16 cellular contexts compared by ENCODE assay signal in the genomic region with DNA sequence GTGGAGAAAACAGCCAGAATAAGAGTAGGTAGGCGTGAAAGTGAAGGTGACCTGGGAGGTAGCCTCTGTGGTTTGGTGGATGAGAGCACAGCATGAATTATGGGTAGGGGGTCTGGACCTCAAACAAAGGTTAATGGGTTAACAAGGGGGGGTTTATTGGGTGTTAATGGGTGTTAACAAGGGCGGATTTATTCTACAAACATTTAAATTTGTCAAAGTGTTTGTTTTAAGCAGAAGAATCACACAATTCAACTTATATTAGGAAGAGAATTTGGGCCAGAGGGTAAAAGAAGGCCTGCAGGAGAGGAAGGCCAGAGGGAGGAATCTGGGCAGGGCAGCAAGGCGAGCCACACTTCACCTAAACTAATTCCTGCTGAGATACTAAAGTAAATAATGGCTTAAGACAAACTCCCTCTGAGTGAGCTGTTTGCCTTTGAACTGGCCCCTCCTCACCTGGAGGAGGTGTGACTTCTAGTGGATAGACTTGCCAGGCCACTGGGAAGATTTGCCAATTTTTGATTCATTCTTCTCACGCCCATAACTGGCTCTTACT.
DNase-seq lines count a peak whose midpoint lies in the region; ATAC-seq, FAIRE-seq and TF ChIP-seq lines count a peak whose summit lies in the region.
"Had no signal": no experiment of that assay in that cellular context is flagged by ENCODE, and none has a peak within 500 bp of the region (broad histone marks: within the 10 kb centered on the region; RNA-seq: fewer than 3 reads in every experiment).

No MANE protein-coding gene starts in this region.

- H3K23me2 ChIP-seq in H1 (ENCODE audit: low read depth, low read length), result no peaks in the 10 kb centered on the region

- H3K4me1 ChIP-seq in liver (ENCODE audit: control insufficient read depth in 4 of 4, insufficient read depth in 4 of 4, low read length in 3 of 4), result peaks cover 2 to 14% (median 12%) of the 10 kb centered on the region in 4 donors
- H3K4me1 ChIP-seq in HepG2 (ENCODE audit: insufficient read depth, low read length), result no peaks in the 10 kb centered on the region
- H3K4me1 ChIP-seq in H1 (replicated peaks in 1 of 4; ENCODE audit: control insufficient read depth in 3 of 4, insufficient read depth in 4 of 4, low read length in 3 of 4), result peaks cover 0 to 4% (median 4%) of the 10 kb centered on the region in 4 experiments; a peak in 2 of 7 replicates
- no peaks in the 10 kb centered on the region for H3K4me1 ChIP-seq in lower lobe of right lung

- H2AFZ ChIP-seq in HepG2 (ENCODE audit: low read length), result no peak overlapping the region
- no peak overlapping the region for H2AFZ ChIP-seq in H1 (ENCODE audit: low read length)

- no peak overlapping the region for H3K4me3 Mint-ChIP-seq in activated T-helper 1 cell treated with anti-CD3 and anti-CD28 coated beads, Interleukin-12 subunit alpha, Interleukin-12 subunit beta, Interleukin-2, Interleukin-4 antibody, amounts not matched to agents 30 ng/mL and 10 ng/mL and 1 ng/mL, durations not matched to agents 14 hours and 24 hours and 36 hours
- H3K4me3 Mint-ChIP-seq: activated T-helper 17 cell treated with anti-CD3 and anti-CD28 coated beads, Interleukin-2, amount 50 U/mL, for 72 hours; CD8-positive, alpha-beta memory T cell; natural killer cell had no signal

- intact Hi-C loops in HepG2 (cut with micrococcal nuclease; ENCODE audit: unreplicated experiment) (no loop called here), lower lobe of right lung (cut with DNase I) (no loop called here)
- intact Hi-C loops in activated T-helper 1 cell treated with anti-CD3 and anti-CD28 coated beads, Interleukin-12 subunit alpha, Interleukin-12 subunit beta, Interleukin-2, Interleukin-4 antibody, amounts not matched to agents 30 ng/mL and 10 ng/mL and 1 ng/mL, durations not matched to agents 14 hours and 24 hours and 36 hours (cut with micrococcal nuclease), result no loop called here

- no TSS peak for BruUV-seq in HepG2 (replicated peaks; lab: Mats Ljungman, UMichigan)

- H3K9me3 Mint-ChIP-seq in activated T-helper 1 cell treated with anti-CD3 and anti-CD28 coated beads, Interleukin-12 subunit alpha, Interleukin-12 subunit beta, Interleukin-2, Interleukin-4 antibody, amounts not matched to agents 30 ng/mL and 10 ng/mL and 1 ng/mL, durations not matched to agents 14 hours and 24 hours and 36 hours, result peaks cover 7% of the 10 kb centered on the region

- no peaks in the 10 kb centered on the region for H3K9me3 ChIP-seq in liver (ENCODE audit: control insufficient read depth in 4 of 4, low read length in 3 of 4)
- no peaks in the 10 kb centered on the region for H3K9me3 ChIP-seq in HepG2 (ENCODE audit: low read length)
- H3K9me3 ChIP-seq in H1 (ENCODE audit: insufficient read depth in 2 of 2, low read depth in 1 of 2, low read length in 1 of 2), result no peaks in the 10 kb centered on the region; a peak in 1 of 4 replicates
- no peaks in the 10 kb centered on the region for H3K9me3 ChIP-seq in lower lobe of right lung

- no peak overlapping the region for H3K4me2 ChIP-seq in HepG2 (ENCODE audit: low read depth, low read length)
- peak overlapping the region in 1 of 2 experiments; percentile 32; a peak in 1 of 4 replicates for H3K4me2 ChIP-seq in H1 (ENCODE audit: insufficient read depth in 1 of 2, low read depth in 2 of 2, low read length in 2 of 2)

- no peak overlapping the region for H3K9ac ChIP-seq in liver (ENCODE audit: low read depth in 1 of 2, low read length in 2 of 2)
- no peak overlapping the region for H3K9ac ChIP-seq in HepG2 (ENCODE audit: insufficient read depth, low read depth, low read length)
- no peak overlapping the region for H3K9ac ChIP-seq in H1 (replicated peaks in 1 of 4; ENCODE audit: extremely low read depth in 1 of 4, low read depth in 3 of 4, low read length in 3 of 4)

- H3K27ac ChIP-seq in liver (ENCODE audit: low read depth in 1 of 2, low read length in 2 of 2) (no peak overlapping the region), HepG2 (ENCODE audit: extremely low read length, insufficient read depth, low read length) (no peak overlapping the region), H1 (ENCODE audit: low read depth, low read length) (no peak overlapping the region), lower lobe of right lung (peak overlapping the region; percentile 41)

- H3K4me3 ChIP-seq in liver (ENCODE audit: low read depth in 1 of 3, low read length in 3 of 3), result no peak overlapping the region
- no peak overlapping the region for H3K4me3 ChIP-seq in HepG2 (replicated peaks in 1 of 3; ENCODE audit: insufficient read depth in 1 of 3, low read depth in 2 of 3, low read length in 3 of 3)
- H3K4me3 ChIP-seq in H1 (ENCODE audit: extremely low read depth in 1 of 4, insufficient read depth in 2 of 4, low read depth in 3 of 4, low read length in 4 of 4), result no peak overlapping the region
- H3K4me3 ChIP-seq in lower lobe of right lung, result no peak overlapping the region

- no peaks in the 10 kb centered on the region for H3K36me3 ChIP-seq in liver (ENCODE audit: control insufficient read depth in 4 of 4, insufficient read depth in 3 of 4, low read depth in 1 of 4, low read length in 3 of 4)
- no peaks in the 10 kb centered on the region for H3K36me3 ChIP-seq in HepG2 (replicated peaks in 1 of 2; ENCODE audit: control insufficient read depth in 1 of 2, insufficient read depth in 2 of 2, low read length in 2 of 2)
- H3K36me3 ChIP-seq in H1 (ENCODE audit: control insufficient read depth in 2 of 4, insufficient read depth in 4 of 4, low read length in 3 of 4), result no peaks in the 10 kb centered on the region; a peak in 1 of 8 replicates
- no peaks in the 10 kb centered on the region for H3K36me3 ChIP-seq in lower lobe of right lung

- no peak for ATAC-seq in HepG2
- ATAC-seq in lower lobe of right lung, result peak; percentile 96
- ATAC-seq in GM21786 (IDR thresholded peaks at IDR 0.05; ENCODE audit: unreplicated experiment), result no peak
- ATAC-seq in HG02759 (IDR thresholded peaks at IDR 0.05; ENCODE audit: unreplicated experiment), result no peak
- ATAC-seq in GM19467 (IDR thresholded peaks at IDR 0.05; ENCODE audit: unreplicated experiment), result no peak
- ATAC-seq: activated T-helper 17 cell treated with anti-CD3 and anti-CD28 coated beads, Interleukin-2, amount 50 U/mL, for 72 hours; natural killer cell had no signal

- no peaks in the 10 kb centered on the region for H3K79me1 ChIP-seq in H1 (ENCODE audit: low read depth, low read length)

- H3K23ac ChIP-seq in H1 (ENCODE audit: insufficient read length), result no peak overlapping the region

- no peak overlapping the region for H3K18ac ChIP-seq in H1 (ENCODE audit: extremely low read depth, low read length)

- H3K27me3 ChIP-seq in liver (ENCODE audit: control insufficient read depth in 4 of 4, insufficient read depth in 4 of 4, low read length in 3 of 4) (no peaks in the 10 kb centered on the region), HepG2 (ENCODE audit: control insufficient read depth in 1 of 2, insufficient read depth in 2 of 2, low read length in 2 of 2) (no peaks in the 10 kb centered on the region), H1 (replicated peaks in 1 of 4; ENCODE audit: control insufficient read depth in 3 of 4, extremely low read depth in 1 of 4, insufficient read depth in 3 of 4, low read length in 3 of 4) (peaks cover 61 to 94% (median 79%) of the 10 kb centered on the region in 4 experiments), lower lobe of right lung (ENCODE audit: low read depth) (no peaks in the 10 kb centered on the region)

- H3K56ac ChIP-seq in H1 (replicated peaks; ENCODE audit: insufficient read length, low read depth, low read length), result no peak overlapping the region

- no peak overlapping the region for H2BK5ac ChIP-seq in H1 (ENCODE audit: low read depth, low read length)

- no peaks in the 10 kb centered on the region for H3K36me3 Mint-ChIP-seq in activated T-helper 1 cell treated with anti-CD3 and anti-CD28 coated beads, Interleukin-12 subunit alpha, Interleukin-12 subunit beta, Interleukin-2, Interleukin-4 antibody, amounts not matched to agents 30 ng/mL and 10 ng/mL and 1 ng/mL, durations not matched to agents 14 hours and 24 hours and 36 hours (ENCODE audit: low read depth)
- H3K36me3 Mint-ChIP-seq: CD8-positive, alpha-beta memory T cell; natural killer cell had no signal

- H4K5ac ChIP-seq in H1 (ENCODE audit: insufficient read length, low read depth, low read length), result no peak overlapping the region

- no peak overlapping the region for H3K4ac ChIP-seq in H1 (replicated peaks; ENCODE audit: insufficient read length, low read depth, low read length)

- 28% methylated on average over 4 of the region's 4 CpGs for WGBS in liver
- 3% methylated on average over 4 of the region's 4 CpGs for WGBS in HepG2 (ENCODE audit: low lambda C conversion rate)
- 13% methylated on average over 4 of the region's 4 CpGs; no CpG with 5 or more reads in 1 of the 2 experiments for WGBS in H1 (ENCODE audit: extremely low coverage in 1 of 2, insufficient coverage in 1 of 2, insufficient read length in 1 of 2, insufficient replicate concordance in 2 of 2, low coverage in 1 of 2, low lambda C conversion rate in 2 of 2, missing lambda C conversion rate in 1 of 2), 2 experiments

- no peak for TF ChIP-seq POLR2A in HepG2 (IDR thresholded peaks at IDR 0.05; ENCODE audit: insufficient read depth in 1 of 2, low read depth in 2 of 2, low read length in 2 of 2)
- TF ChIP-seq POLR2A in H1 (IDR thresholded peaks at IDR 0.05; ENCODE audit: control extremely low read depth in 1 of 2, low read depth in 2 of 2, low read length in 2 of 2), result no peak

- H3K79me2 ChIP-seq in HepG2 (ENCODE audit: insufficient read depth, low read length) (no peaks in the 10 kb centered on the region), H1 (ENCODE audit: control insufficient read depth in 1 of 2, insufficient read depth in 2 of 2, low read length in 2 of 2) (no peaks in the 10 kb centered on the region)

- in situ Hi-C loops in HepG2 (cut with HindIII; ENCODE audit: extremely low pct_ligation_motif_present, low pct_unique_long_range_greater_than_20kb), result no loop called here

- H2BK20ac ChIP-seq in H1 (ENCODE audit: low read length), result no peak overlapping the region

- no peaks in the 10 kb centered on the region for H3K4me1 Mint-ChIP-seq in activated T-helper 1 cell treated with anti-CD3 and anti-CD28 coated beads, Interleukin-12 subunit alpha, Interleukin-12 subunit beta, Interleukin-2, Interleukin-4 antibody, amounts not matched to agents 30 ng/mL and 10 ng/mL and 1 ng/mL, durations not matched to agents 14 hours and 24 hours and 36 hours (ENCODE audit: low read depth)
- H3K4me1 Mint-ChIP-seq: activated T-helper 17 cell treated with anti-CD3 and anti-CD28 coated beads, Interleukin-2, amount 50 U/mL, for 72 hours; CD8-positive, alpha-beta memory T cell; natural killer cell had no signal

- FAIRE-seq in HepG2 (lab: Jason Lieb, UNC) (no peak), H1 (lab: Jason Lieb, UNC) (peak; percentile 81)
- FAIRE-seq: colon, GM12892 had no signal

- H2BK12ac ChIP-seq in H1 (ENCODE audit: low read depth, low read length), result no peak overlapping the region

- TF ChIP-seq CTCF in liver (IDR thresholded peaks at IDR 0.05; ENCODE audit: low read depth, low read length, missing input control) (no peak), HepG2 (CRISPR knock-in tag; IDR thresholded peaks at IDR 0.05) (no peak), H1 (IDR thresholded peaks at IDR 0.05; ENCODE audit: control extremely low read depth in 1 of 3, insufficient read depth in 1 of 3, low read depth in 1 of 3, low read length in 3 of 3) (no peak), lower lobe of right lung (IDR thresholded peaks at IDR 0.05) (no peak)

- H3K27me3 Mint-ChIP-seq in activated T-helper 1 cell treated with anti-CD3 and anti-CD28 coated beads, Interleukin-12 subunit alpha, Interleukin-12 subunit beta, Interleukin-2, Interleukin-4 antibody, amounts not matched to agents 30 ng/mL and 10 ng/mL and 1 ng/mL, durations not matched to agents 14 hours and 24 hours and 36 hours (ENCODE audit: insufficient read depth), result peaks cover 4% of the 10 kb centered on the region
- H3K27me3 Mint-ChIP-seq: activated T-helper 17 cell treated with anti-CD3 and anti-CD28 coated beads, Interleukin-2, amount 50 U/mL, for 72 hours had no signal

- H4K91ac ChIP-seq in H1 (replicated peaks; ENCODE audit: insufficient read length, low read length), result no peak overlapping the region

- TF ChIP-seq EP300 in HepG2 (IDR thresholded peaks at IDR 0.05; ENCODE audit: low read depth in 2 of 2, low read length in 2 of 2), result no peak
- no peak for TF ChIP-seq EP300 in HepG2 (CRISPR knock-in tag; IDR thresholded peaks at IDR 0.05; ENCODE audit: borderline replicate concordance)
- peak in 1 of 2 experiments; percentile 36; a peak in 1 of 3 replicates for TF ChIP-seq EP300 in H1 (IDR thresholded peaks at IDR 0.05; ENCODE audit: borderline replicate concordance in 1 of 2, low read depth in 2 of 2, low read length in 2 of 2)

- no peak overlapping the region for H2AK5ac ChIP-seq in H1 (ENCODE audit: low read depth, low read length)

- CTCF ChIA-PET in HepG2 (lab: Yijun Ruan, JAX; ENCODE audit: low intra/inter-chr PET ratio, low total read pairs) (no interaction called here), H1 (lab: Charles Lee; ENCODE audit: partially characterized antibody) (interaction anchor here (1.8 kb wide), 1 partner anchor 11 kb away, joined by 4 read pairs; no protein-coding TSS in a partner anchor)

- H2BK120ac ChIP-seq in H1 (replicated peaks; ENCODE audit: low read depth, low read length), result no peak overlapping the region

- TF ChIP-seq RAD21 in liver (IDR thresholded peaks at IDR 0.05) (no peak), HepG2 (CRISPR knock-in tag; IDR thresholded peaks at IDR 0.05) (no peak), H1 (IDR thresholded peaks at IDR 0.05 in 1 of 2, conservative IDR thresholded peaks at IDR 0.05 in 1 of 2; ENCODE audit: low read depth in 2 of 2, low read length in 2 of 2) (no peak; a peak in 1 of 4 replicates)

- H4K8ac ChIP-seq in H1 (ENCODE audit: extremely low read depth, insufficient read depth, low read length), result no peak overlapping the region

- H4K20me1 ChIP-seq in HepG2 (ENCODE audit: insufficient read depth, low read length), result no peaks in the 10 kb centered on the region
- peaks cover 0 to 7% of the 10 kb centered on the region in 2 experiments for H4K20me1 ChIP-seq in H1 (replicated peaks in 1 of 2; ENCODE audit: control insufficient read depth in 1 of 2, insufficient read depth in 2 of 2, low read length in 2 of 2)

- H3K27ac Mint-ChIP-seq in activated T-helper 1 cell treated with anti-CD3 and anti-CD28 coated beads, Interleukin-12 subunit alpha, Interleukin-12 subunit beta, Interleukin-2, Interleukin-4 antibody, amounts not matched to agents 30 ng/mL and 10 ng/mL and 1 ng/mL, durations not matched to agents 14 hours and 24 hours and 36 hours, result no peak overlapping the region
- H3K27ac Mint-ChIP-seq: activated T-helper 17 cell treated with anti-CD3 and anti-CD28 coated beads, Interleukin-2, amount 50 U/mL, for 72 hours; CD8-positive, alpha-beta memory T cell; natural killer cell had no signal

- no peak overlapping the region for H3K14ac ChIP-seq in H1 (ENCODE audit: insufficient read length)

- DNase-seq in HepG2 (ENCODE audit: low spot score), result no peak
- peak in 1 of 2 experiments; percentile 77 for DNase-seq in H1 (ENCODE audit: low read depth in 1 of 2, low spot score in 2 of 2)
- peak; percentile 66 for DNase-seq in lower lobe of right lung
- no peak for DNase-seq in activated T-helper 1 cell treated with anti-CD3 and anti-CD28 coated beads, Interleukin-12 subunit alpha, Interleukin-12 subunit beta, Interleukin-2, Interleukin-4 antibody, amounts not matched to agents 30 ng/mL and 10 ng/mL and 1 ng/mL, durations not matched to agents 14 hours and 24 hours and 36 hours (ENCODE audit: low spot score)
- DNase-seq: CD8-positive, alpha-beta memory T cell; head of caudate nucleus; Karpas-422; natural killer cell; NCI-H2081 treated with DMSO at 0.1 percent for 48 hours had no signal

- POLR2A ChIA-PET in HepG2 (lab: Yijun Ruan, JAX), result no interaction called here
- POLR2A ChIA-PET in H1 (lab: Charles Lee; ENCODE audit: partially characterized antibody), result no interaction called here

- no peak overlapping the region for H2BK15ac ChIP-seq in H1 (ENCODE audit: low read length)

Comparison
In these comparisons a context has a peak if more than half of its experiments do, and no peak if none do; other contexts are left out.
1. ATAC-seq: peak in lower lobe of right lung (2 of 2); none in HepG2 (single experiment), GM21786 (single experiment), HG02759 (single experiment) and GM19467 (single experiment).